8 cellular contexts compared by ENCODE assay signal in genomic region chr10:73940634-73941221, GRCh38. TPM values are rescaled to one million over a fixed set of nuclear protein-coding genes. Genes with fewer than 3 reads are reported as not detected.
DNase-seq lines count a peak whose midpoint lies in the region; ATAC-seq and TF ChIP-seq lines count a peak whose summit lies in the region.

No MANE protein-coding gene starts in this region.

- peak overlapping the region; percentile 68 for H3K9ac ChIP-seq in PC-3 (ENCODE audit: low read length)

- H3K36me3 ChIP-seq in PC-3 (ENCODE audit: low read depth, low read length): no peaks in the 10 kb centered on the region

- peaks cover 0 to 1% of the 10 kb centered on the region in 2 donors for H3K9me3 Mint-ChIP-seq in activated T-cell treated with anti-CD3 and anti-CD28 coated beads, Interleukin-2, amount 50 U/mL, for 72 hours
- no peaks in the 10 kb centered on the region for H3K9me3 Mint-ChIP-seq in nephron
- no peaks in the 10 kb centered on the region for H3K9me3 Mint-ChIP-seq in stimulated activated naive B cell treated with anti-CD40 and anti-IgM and Interleukin-4, amounts not matched to agents 10 μg/mL and 1 μg/mL and 100 μg/mL, for 72 hours

- no peak overlapping the region for H3K27ac Mint-ChIP-seq in activated T-cell treated with anti-CD3 and anti-CD28 coated beads, Interleukin-2, amount 50 U/mL, for 72 hours
- peak overlapping the region; percentile 72 to 95 (median 95) for H3K27ac Mint-ChIP-seq in nephron
- peak overlapping the region; percentile 26 for H3K27ac Mint-ChIP-seq in stimulated activated naive B cell treated with anti-CD40 and anti-IgM and Interleukin-4, amounts not matched to agents 10 μg/mL and 1 μg/mL and 100 μg/mL, for 72 hours

- H3K79me2 ChIP-seq in PC-3 (ENCODE audit: low read length): no peaks in the 10 kb centered on the region

- CTCF ChIA-PET in PC-3 (lab: Charles Lee): interaction anchor here (0.5 to 6.4 kb wide), 46 partner anchors 9 to 294 kb away, joined by 3 to 317 read pairs (median 6); partner anchors contain the start of gene VCL

- no peaks in the 10 kb centered on the region for H3K27me3 Mint-ChIP-seq in activated T-cell treated with anti-CD3 and anti-CD28 coated beads, Interleukin-2, amount 50 U/mL, for 72 hours (ENCODE audit: low read depth)
- H3K27me3 Mint-ChIP-seq in nephron (ENCODE audit: low read depth): peaks cover 14% of the 10 kb centered on the region
- no peaks in the 10 kb centered on the region for H3K27me3 Mint-ChIP-seq in stimulated activated naive B cell treated with anti-CD40 and anti-IgM and Interleukin-4, amounts not matched to agents 10 μg/mL and 1 μg/mL and 100 μg/mL, for 72 hours

- peak overlapping the region; percentile 74 for H3K27ac ChIP-seq in PC-3 (ENCODE audit: low read length)

- H3K4me2 ChIP-seq in PC-3 (ENCODE audit: low read length): peak overlapping the region; percentile 64

- H3F3A ChIP-seq in PC-3 (ENCODE audit: low read length, unreplicated experiment): peaks cover 6% of the 10 kb centered on the region

- BruUV-seq in PC-3 (replicated peaks; lab: Mats Ljungman, UMichigan): TSS peak; percentile 94

- peak overlapping the region; percentile 38 for H3K4me3 ChIP-seq in PC-3 (ENCODE audit: low read length)

- peaks cover 0 to 1% of the 10 kb centered on the region in 2 donors for H3K36me3 Mint-ChIP-seq in activated T-cell treated with anti-CD3 and anti-CD28 coated beads, Interleukin-2, amount 50 U/mL, for 72 hours (ENCODE audit: insufficient read depth in 2 of 2)
- no peaks in the 10 kb centered on the region for H3K36me3 Mint-ChIP-seq in nephron (ENCODE audit: low read depth)
- no peaks in the 10 kb centered on the region for H3K36me3 Mint-ChIP-seq in stimulated activated naive B cell treated with anti-CD40 and anti-IgM and Interleukin-4, amounts not matched to agents 10 μg/mL and 1 μg/mL and 100 μg/mL, for 72 hours

- no peaks in the 10 kb centered on the region for H3K9me2 ChIP-seq in PC-3 (replicated peaks; ENCODE audit: low read length)

- H3K4me1 Mint-ChIP-seq in activated T-cell treated with anti-CD3 and anti-CD28 coated beads, Interleukin-2, amount 50 U/mL, for 72 hours (ENCODE audit: low read depth): no peaks in the 10 kb centered on the region
- H3K4me1 Mint-ChIP-seq in nephron: peaks cover 38% of the 10 kb centered on the region
- peaks cover 7 to 10% of the 10 kb centered on the region in 2 donors for H3K4me1 Mint-ChIP-seq in stimulated activated naive B cell treated with anti-CD40 and anti-IgM and Interleukin-4, amounts not matched to agents 10 μg/mL and 1 μg/mL and 100 μg/mL, for 72 hours

- intact Hi-C loops in PC-3 (cut with micrococcal nuclease): loop anchor here (1.0 to 10.0 kb wide), 10 partner anchors 17 to 286 kb away; partner anchors contain the start of gene SYNPO2L

- H4K20me1 ChIP-seq in PC-3 (ENCODE audit: low read length): no peaks in the 10 kb centered on the region

- H3K4me3 Mint-ChIP-seq in activated T-cell treated with anti-CD3 and anti-CD28 coated beads, Interleukin-2, amount 50 U/mL, for 72 hours: peak overlapping the region; percentile 58 to 67
- H3K4me3 Mint-ChIP-seq in nephron: peak overlapping the region; percentile 63 to 72 (median 65)
- H3K4me3 Mint-ChIP-seq in stimulated activated naive B cell treated with anti-CD40 and anti-IgM and Interleukin-4, amounts not matched to agents 10 μg/mL and 1 μg/mL and 100 μg/mL, for 72 hours: peak overlapping the region; percentile 51 to 72

- H2AFZ ChIP-seq in PC-3 (ENCODE audit: low read length): peak overlapping the region; percentile 69

- peak; percentile 100 for TF ChIP-seq CTCF in PC-3 (conservative IDR thresholded peaks at IDR 0.05; ENCODE audit: low read depth, low read length)
- TF ChIP-seq CTCF in nephron (IDR thresholded peaks at IDR 0.05; ENCODE audit: unreplicated experiment in 3 of 3): peak; percentile 95 to 97 (median 96)

- POLR2A ChIA-PET in PC-3 (lab: Charles Lee; ENCODE audit: unreplicated experiment): interaction anchor here (0.7 to 2.2 kb wide), 12 partner anchors 8 to 141 kb away, joined by 3 to 29 read pairs (median 5); partner anchors contain the start of gene VCL

- DNase-seq in DMS79 treated with DMSO at 0.1 percent for 48 hours (lab: John Stamatoyannopoulos, UW) (peak; percentile 0), DMS79 (lab: John Stamatoyannopoulos, UW) (no peak), PC-3 (peak; percentile 100), fibroblast of gingiva (ENCODE audit: low read depth) (peak; percentile 63)
- DNase-seq in activated T-cell treated with anti-CD3 and anti-CD28 coated beads, Interleukin-2, amount 50 U/mL, for 72 hours: peak; percentile 90 to 93
- DNase-seq in stimulated activated naive B cell treated with anti-CD40 and anti-IgM and Interleukin-4, amounts not matched to agents 10 μg/mL and 1 μg/mL and 100 μg/mL, for 72 hours: peak; percentile 81

- ATAC-seq in HG03066 (IDR thresholded peaks at IDR 0.05; ENCODE audit: low read depth, unreplicated experiment): peak; percentile 86
- peak; percentile 85 for ATAC-seq in PC-3
- peak; percentile 99 to 100 for ATAC-seq in activated T-cell treated with anti-CD3 and anti-CD28 coated beads, Interleukin-2, amount 50 U/mL, for 72 hours (replicated peaks in 1 of 2)
- peak; percentile 99 for ATAC-seq in stimulated activated naive B cell treated with anti-CD40 and anti-IgM and Interleukin-4, amounts not matched to agents 10 μg/mL and 1 μg/mL and 100 μg/mL, for 72 hours (replicated peaks)

- no peaks in the 10 kb centered on the region for H3K9me3 ChIP-seq in PC-3 (ENCODE audit: low read length)

- H3K4me1 ChIP-seq in PC-3 (ENCODE audit: insufficient read depth, low read length): peaks cover 31% of the 10 kb centered on the region

- no peaks in the 10 kb centered on the region for H3K27me3 ChIP-seq in PC-3 (ENCODE audit: low read length)

RNA-seq across cellular contexts. Expression of gene PLAU, which starts 29.8 kb away (rescaled TPM):
- 1,570 and 1,582 TPM in 2 replicates for total RNA-seq in PC-3 (2014; rRNA removed)
- under 1 TPM; 0.43 to 0.44 TPM for total RNA-seq in activated T-cell treated with anti-CD3 and anti-CD28 coated beads, Interleukin-2, amount 50 U/mL, for 72 hours

RNA-seq across cellular contexts. Expression of gene VCL, which starts 57.2 kb away (rescaled TPM):
- 382 and 445 TPM in 2 replicates for total RNA-seq in PC-3 (2014; rRNA removed)
- total RNA-seq in activated T-cell treated with anti-CD3 and anti-CD28 coated beads, Interleukin-2, amount 50 U/mL, for 72 hours: 10 to 100 TPM; 12.2 to 19.2 TPM

Comparison
In these comparisons a context has a peak if more than half of its experiments do, and no peak if none do; other contexts are left out.
1. RNA of gene PLAU, which starts 29.8 kb away (total RNA-seq): 1,570 to 1,582 TPM in PC-3; 0.43 to 0.44 TPM in activated T-cell treated with anti-CD3 and anti-CD28 coated beads, Interleukin-2, amount 50 U/mL, for 72 hours; every median in the first group is over 1,000 times any median in the second.
2. RNA of gene VCL, which starts 57.2 kb away (total RNA-seq): 382 to 445 TPM in PC-3; 12.2 to 19.2 TPM in activated T-cell treated with anti-CD3 and anti-CD28 coated beads, Interleukin-2, amount 50 U/mL, for 72 hours; every median in the first group is over 10 times any median in the second.
3. Peak in every context shown above with its lines, with median percentiles within 50 percentile points of each other: ATAC-seq and H3K4me3 Mint-ChIP-seq.